ENCODE assay signal across 1 cellular context in the genomic region with DNA sequence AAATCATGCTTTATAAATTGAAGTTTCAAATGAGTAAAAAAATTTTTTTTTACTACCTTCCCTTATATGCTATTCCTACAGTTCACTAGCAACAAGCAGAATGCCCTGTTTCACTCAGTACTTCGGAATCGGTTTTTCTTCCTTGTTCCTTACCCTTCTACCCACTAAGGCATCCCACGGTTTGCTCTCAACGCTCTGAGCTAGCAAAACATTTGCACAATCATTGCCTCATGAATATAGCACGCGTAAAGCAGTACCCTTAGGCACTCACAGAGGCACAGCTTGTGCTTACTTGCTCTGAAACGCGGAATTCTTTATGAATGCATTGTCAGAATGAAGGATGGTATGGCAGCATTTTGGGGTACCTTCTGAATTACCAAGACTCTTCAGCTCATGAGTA.
TF ChIP-seq lines count a peak whose summit lies in the region.

No MANE protein-coding gene starts in this region.

TF ChIP-seq in GM23338, 12 proteins besides CTCF, POLR2A, EP300 and RAD21 (continued from another document):
- TF ChIP-seq, protein P1, sequence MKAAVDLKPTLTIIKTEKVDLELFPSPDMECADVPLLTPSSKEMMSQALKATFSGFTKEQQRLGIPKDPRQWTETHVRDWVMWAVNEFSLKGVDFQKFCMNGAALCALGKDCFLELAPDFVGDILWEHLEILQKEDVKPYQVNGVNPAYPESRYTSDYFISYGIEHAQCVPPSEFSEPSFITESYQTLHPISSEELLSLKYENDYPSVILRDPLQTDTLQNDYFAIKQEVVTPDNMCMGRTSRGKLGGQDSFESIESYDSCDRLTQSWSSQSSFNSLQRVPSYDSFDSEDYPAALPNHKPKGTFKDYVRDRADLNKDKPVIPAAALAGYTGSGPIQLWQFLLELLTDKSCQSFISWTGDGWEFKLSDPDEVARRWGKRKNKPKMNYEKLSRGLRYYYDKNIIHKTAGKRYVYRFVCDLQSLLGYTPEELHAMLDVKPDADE (IDR thresholded peaks at IDR 0.05): no peak
- TF ChIP-seq STAT1 (IDR thresholded peaks at IDR 0.05; ENCODE audit: unreplicated experiment): no peak
